In the genomic region with DNA sequence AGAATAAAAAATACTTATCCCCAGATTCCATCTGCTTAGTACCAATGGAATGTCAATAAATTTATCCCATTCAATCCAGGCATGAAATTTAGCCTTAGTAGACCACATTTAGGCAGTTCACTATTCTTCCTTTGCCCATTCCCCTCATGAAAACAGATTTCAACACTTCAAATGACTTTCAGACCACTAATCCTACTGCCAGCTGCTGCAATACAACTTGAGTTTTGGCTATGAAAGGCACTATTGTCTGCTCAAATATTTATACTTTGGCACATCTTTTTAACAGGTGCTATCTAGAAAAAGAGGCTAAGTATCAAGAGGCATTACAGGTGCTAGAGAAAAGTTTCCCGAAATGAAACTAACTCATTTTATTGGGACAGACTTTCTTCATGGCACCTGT, we compare ENCODE assay signal across 23 cellular contexts.
"Had no signal": no experiment of that assay in that cellular context is flagged by ENCODE, and none has a peak within 500 bp of the region (broad histone marks: within the 10 kb centered on the region; RNA-seq: fewer than 3 reads in every experiment).

No MANE protein-coding gene starts in this region.

- FAIRE-seq: colon, kidney, urothelium cell line had no signal

- H3K4me2 ChIP-seq: hepatocyte, neural progenitor cell had no signal

- DNase-seq: dorsolateral prefrontal cortex; effector CD4-positive, alpha-beta T cell; gastrocnemius medialis; heart left ventricle; kidney; mesenchymal stem cell; mucosa of descending colon; naive thymus-derived CD4-positive, alpha-beta T cell; right lobe of liver; stimulated activated CD4-positive, alpha-beta T cell treated with anti-CD3 and anti-CD28 coated beads, Interleukin-4, amount 100 ng/mL, for 4 hours; stimulated activated naive CD8-positive, alpha-beta T cell treated with anti-CD3 and anti-CD28 coated beads, Interleukin-15, Interleukin-2, amounts not matched to agents 100 U/mL and 50 U/mL, for 24 hours; substantia nigra; testis; tibial artery; upper lobe of left lung had no signal

- H3K4me3 ChIP-seq: dorsolateral prefrontal cortex, gastrocnemius medialis, heart left ventricle, hepatocyte, lung, mucosa of descending colon, neural progenitor cell, right lobe of liver, testis, tibial artery, upper lobe of left lung had no signal

- ATAC-seq: gastrocnemius medialis; heart left ventricle; left lobe of liver; mucosa of descending colon; naive thymus-derived CD4-positive, alpha-beta T cell; right lobe of liver; stimulated activated memory B cell treated with anti-CD40 and anti-IgM and Interleukin-4, amounts not matched to agents 10 μg/mL and 1 μg/mL and 100 μg/mL, for 72 hours; stimulated activated naive CD8-positive, alpha-beta T cell treated with anti-CD3 and anti-CD28 coated beads, Interleukin-15, Interleukin-2, amounts not matched to agents 100 U/mL and 50 U/mL, for 24 hours had no signal

- H3K27ac ChIP-seq: dorsolateral prefrontal cortex, gastrocnemius medialis, heart left ventricle, hepatocyte, neural progenitor cell, parathyroid adenoma, right lobe of liver, testis, tibial artery, upper lobe of left lung had no signal

- H3K9me3 ChIP-seq: gastrocnemius medialis, mucosa of descending colon, right lobe of liver, testis, upper lobe of left lung had no signal

- H3K4me1 ChIP-seq: gastrocnemius medialis, heart left ventricle, neural progenitor cell, parathyroid adenoma, right lobe of liver, testis, tibial artery, upper lobe of left lung had no signal
